ENCODE assay signal across 2 cellular contexts in the genomic region with DNA sequence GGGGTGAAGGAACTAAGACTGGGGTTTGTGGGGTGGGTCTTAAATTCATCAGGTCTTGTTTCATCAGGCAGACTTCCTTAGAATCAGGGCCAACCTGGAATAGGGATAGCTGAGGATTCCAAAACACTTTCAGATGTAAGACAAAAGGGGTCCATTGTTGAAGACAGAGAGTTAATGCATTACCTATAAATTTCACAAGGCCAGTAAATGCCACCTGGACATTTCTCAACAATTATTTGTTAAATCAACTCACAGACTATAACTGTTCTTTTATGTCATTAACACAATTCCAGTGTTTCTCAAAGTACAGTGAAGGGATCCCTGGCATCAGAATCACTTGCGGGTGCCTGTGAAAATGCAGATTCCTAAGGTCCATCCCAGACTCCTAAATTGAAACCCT.
TF ChIP-seq lines count a peak whose summit lies in the region.

No MANE protein-coding gene starts in this region.

TF ChIP-seq in HepG2, 621 proteins besides CTCF, POLR2A, EP300 and RAD21 (continues in another document):
- TF ChIP-seq MZF1 (CRISPR knock-in tag; IDR thresholded peaks at IDR 0.05; ENCODE audit: borderline replicate concordance): no peak
- TF ChIP-seq ZNF7 (CRISPR knock-in tag; IDR thresholded peaks at IDR 0.05): no peak
- TF ChIP-seq SATB2 (CRISPR knock-in tag; IDR thresholded peaks at IDR 0.05): no peak
- TF ChIP-seq, protein P1, sequence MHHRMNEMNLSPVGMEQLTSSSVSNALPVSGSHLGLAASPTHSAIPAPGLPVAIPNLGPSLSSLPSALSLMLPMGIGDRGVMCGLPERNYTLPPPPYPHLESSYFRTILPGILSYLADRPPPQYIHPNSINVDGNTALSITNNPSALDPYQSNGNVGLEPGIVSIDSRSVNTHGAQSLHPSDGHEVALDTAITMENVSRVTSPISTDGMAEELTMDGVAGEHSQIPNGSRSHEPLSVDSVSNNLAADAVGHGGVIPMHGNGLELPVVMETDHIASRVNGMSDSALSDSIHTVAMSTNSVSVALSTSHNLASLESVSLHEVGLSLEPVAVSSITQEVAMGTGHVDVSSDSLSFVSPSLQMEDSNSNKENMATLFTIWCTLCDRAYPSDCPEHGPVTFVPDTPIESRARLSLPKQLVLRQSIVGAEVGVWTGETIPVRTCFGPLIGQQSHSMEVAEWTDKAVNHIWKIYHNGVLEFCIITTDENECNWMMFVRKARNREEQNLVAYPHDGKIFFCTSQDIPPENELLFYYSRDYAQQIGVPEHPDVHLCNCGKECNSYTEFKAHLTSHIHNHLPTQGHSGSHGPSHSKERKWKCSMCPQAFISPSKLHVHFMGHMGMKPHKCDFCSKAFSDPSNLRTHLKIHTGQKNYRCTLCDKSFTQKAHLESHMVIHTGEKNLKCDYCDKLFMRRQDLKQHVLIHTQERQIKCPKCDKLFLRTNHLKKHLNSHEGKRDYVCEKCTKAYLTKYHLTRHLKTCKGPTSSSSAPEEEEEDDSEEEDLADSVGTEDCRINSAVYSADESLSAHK (CRISPR knock-in tag; IDR thresholded peaks at IDR 0.05; ENCODE audit: borderline replicate concordance): no peak
- TF ChIP-seq, protein P2, sequence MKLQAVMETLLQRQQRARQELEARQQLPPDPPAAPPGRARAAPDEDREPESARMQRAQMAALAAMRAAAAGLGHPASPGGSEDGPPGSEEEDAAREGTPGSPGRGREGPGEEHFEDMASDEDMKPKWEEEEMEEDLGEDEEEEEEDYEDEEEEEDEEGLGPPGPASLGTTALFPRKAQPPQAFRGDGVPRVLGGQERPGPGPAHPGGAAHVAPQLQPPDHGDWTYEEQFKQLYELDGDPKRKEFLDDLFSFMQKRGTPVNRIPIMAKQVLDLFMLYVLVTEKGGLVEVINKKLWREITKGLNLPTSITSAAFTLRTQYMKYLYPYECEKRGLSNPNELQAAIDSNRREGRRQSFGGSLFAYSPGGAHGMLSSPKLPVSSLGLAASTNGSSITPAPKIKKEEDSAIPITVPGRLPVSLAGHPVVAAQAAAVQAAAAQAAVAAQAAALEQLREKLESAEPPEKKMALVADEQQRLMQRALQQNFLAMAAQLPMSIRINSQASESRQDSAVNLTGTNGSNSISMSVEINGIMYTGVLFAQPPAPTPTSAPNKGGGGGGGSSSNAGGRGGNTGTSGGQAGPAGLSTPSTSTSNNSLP (IDR thresholded peaks at IDR 0.05; ENCODE audit: low read depth, low read length): 0 out of 2 replicates have a peak, but pooled peaks have one; percentile 11
- no peak for TF ChIP-seq KDM5B (CRISPR knock-in tag; IDR thresholded peaks at IDR 0.05; ENCODE audit: borderline replicate concordance)
- TF ChIP-seq GZF1 (CRISPR knock-in tag; IDR thresholded peaks at IDR 0.05): no peak
- TF ChIP-seq, protein P3, sequence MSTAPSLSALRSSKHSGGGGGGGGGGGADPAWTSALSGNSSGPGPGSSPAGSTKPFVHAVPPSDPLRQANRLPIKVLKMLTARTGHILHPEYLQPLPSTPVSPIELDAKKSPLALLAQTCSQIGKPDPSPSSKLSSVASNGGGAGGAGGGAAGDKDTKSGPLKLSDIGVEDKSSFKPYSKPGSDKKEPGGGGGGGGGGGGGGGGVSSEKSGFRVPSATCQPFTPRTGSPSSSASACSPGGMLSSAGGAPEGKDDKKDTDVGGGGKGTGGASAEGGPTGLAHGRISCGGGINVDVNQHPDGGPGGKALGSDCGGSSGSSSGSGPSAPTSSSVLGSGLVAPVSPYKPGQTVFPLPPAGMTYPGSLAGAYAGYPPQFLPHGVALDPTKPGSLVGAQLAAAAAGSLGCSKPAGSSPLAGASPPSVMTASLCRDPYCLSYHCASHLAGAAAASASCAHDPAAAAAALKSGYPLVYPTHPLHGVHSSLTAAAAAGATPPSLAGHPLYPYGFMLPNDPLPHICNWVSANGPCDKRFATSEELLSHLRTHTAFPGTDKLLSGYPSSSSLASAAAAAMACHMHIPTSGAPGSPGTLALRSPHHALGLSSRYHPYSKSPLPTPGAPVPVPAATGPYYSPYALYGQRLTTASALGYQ (CRISPR knock-in tag; IDR thresholded peaks at IDR 0.05): no peak
- TF ChIP-seq ZNF567 (CRISPR knock-in tag; IDR thresholded peaks at IDR 0.05; ENCODE audit: borderline replicate concordance): no peak
- TF ChIP-seq, protein P4, sequence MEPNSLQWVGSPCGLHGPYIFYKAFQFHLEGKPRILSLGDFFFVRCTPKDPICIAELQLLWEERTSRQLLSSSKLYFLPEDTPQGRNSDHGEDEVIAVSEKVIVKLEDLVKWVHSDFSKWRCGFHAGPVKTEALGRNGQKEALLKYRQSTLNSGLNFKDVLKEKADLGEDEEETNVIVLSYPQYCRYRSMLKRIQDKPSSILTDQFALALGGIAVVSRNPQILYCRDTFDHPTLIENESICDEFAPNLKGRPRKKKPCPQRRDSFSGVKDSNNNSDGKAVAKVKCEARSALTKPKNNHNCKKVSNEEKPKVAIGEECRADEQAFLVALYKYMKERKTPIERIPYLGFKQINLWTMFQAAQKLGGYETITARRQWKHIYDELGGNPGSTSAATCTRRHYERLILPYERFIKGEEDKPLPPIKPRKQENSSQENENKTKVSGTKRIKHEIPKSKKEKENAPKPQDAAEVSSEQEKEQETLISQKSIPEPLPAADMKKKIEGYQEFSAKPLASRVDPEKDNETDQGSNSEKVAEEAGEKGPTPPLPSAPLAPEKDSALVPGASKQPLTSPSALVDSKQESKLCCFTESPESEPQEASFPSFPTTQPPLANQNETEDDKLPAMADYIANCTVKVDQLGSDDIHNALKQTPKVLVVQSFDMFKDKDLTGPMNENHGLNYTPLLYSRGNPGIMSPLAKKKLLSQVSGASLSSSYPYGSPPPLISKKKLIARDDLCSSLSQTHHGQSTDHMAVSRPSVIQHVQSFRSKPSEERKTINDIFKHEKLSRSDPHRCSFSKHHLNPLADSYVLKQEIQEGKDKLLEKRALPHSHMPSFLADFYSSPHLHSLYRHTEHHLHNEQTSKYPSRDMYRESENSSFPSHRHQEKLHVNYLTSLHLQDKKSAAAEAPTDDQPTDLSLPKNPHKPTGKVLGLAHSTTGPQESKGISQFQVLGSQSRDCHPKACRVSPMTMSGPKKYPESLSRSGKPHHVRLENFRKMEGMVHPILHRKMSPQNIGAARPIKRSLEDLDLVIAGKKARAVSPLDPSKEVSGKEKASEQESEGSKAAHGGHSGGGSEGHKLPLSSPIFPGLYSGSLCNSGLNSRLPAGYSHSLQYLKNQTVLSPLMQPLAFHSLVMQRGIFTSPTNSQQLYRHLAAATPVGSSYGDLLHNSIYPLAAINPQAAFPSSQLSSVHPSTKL (CRISPR knock-in tag; IDR thresholded peaks at IDR 0.05): peak; percentile 46; the same call in 1 of the 2 replicates
- no peak for TF ChIP-seq GTF3A (CRISPR knock-in tag; conservative IDR thresholded peaks at IDR 0.05)
- TF ChIP-seq HNRNPL (IDR thresholded peaks at IDR 0.05; ENCODE audit: low read depth, low read length): 0 out of 2 replicates have a peak, but pooled peaks have one; percentile 25
- TF ChIP-seq, protein P5, sequence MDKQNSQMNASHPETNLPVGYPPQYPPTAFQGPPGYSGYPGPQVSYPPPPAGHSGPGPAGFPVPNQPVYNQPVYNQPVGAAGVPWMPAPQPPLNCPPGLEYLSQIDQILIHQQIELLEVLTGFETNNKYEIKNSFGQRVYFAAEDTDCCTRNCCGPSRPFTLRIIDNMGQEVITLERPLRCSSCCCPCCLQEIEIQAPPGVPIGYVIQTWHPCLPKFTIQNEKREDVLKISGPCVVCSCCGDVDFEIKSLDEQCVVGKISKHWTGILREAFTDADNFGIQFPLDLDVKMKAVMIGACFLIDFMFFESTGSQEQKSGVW (CRISPR knock-in tag; IDR thresholded peaks at IDR 0.05; ENCODE audit: borderline replicate concordance): no peak

TF ChIP-seq in GM12878, 131 proteins besides CTCF, POLR2A, EP300 and RAD21:
- TF ChIP-seq, protein P6, sequence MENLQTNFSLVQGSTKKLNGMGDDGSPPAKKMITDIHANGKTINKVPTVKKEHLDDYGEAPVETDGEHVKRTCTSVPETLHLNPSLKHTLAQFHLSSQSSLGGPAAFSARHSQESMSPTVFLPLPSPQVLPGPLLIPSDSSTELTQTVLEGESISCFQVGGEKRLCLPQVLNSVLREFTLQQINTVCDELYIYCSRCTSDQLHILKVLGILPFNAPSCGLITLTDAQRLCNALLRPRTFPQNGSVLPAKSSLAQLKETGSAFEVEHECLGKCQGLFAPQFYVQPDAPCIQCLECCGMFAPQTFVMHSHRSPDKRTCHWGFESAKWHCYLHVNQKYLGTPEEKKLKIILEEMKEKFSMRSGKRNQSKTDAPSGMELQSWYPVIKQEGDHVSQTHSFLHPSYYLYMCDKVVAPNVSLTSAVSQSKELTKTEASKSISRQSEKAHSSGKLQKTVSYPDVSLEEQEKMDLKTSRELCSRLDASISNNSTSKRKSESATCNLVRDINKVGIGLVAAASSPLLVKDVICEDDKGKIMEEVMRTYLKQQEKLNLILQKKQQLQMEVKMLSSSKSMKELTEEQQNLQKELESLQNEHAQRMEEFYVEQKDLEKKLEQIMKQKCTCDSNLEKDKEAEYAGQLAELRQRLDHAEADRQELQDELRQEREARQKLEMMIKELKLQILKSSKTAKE (IDR thresholded peaks at IDR 0.05; ENCODE audit: low read depth, poor library complexity, severe bottlenecking): no peak
- TF ChIP-seq IKZF1 (conservative IDR thresholded peaks at IDR 0.05): 0 out of 2 replicates have a peak, but pooled peaks have one; percentile 4
- no peak for TF ChIP-seq NFYA (IDR thresholded peaks at IDR 0.05; ENCODE audit: borderline replicate concordance, low read depth, low read length)
